9 cellular contexts compared by ENCODE assay signal in genomic region chr7:131235489-131236317, GRCh38.
A peak's percentile ranks its signal among the peaks of the same experiment; 100 is the strongest.
DNase-seq lines count a peak whose midpoint lies in the region; ATAC-seq and TF ChIP-seq lines count a peak whose summit lies in the region.
"Had no signal": no experiment of that assay in that cellular context is flagged by ENCODE, and none has a peak within 500 bp of the region (broad histone marks: within the 10 kb centered on the region; RNA-seq: fewer than 3 reads in every experiment).

No MANE protein-coding gene starts in this region.

- H4K20me1 ChIP-seq in osteoblast (ENCODE audit: insufficient read depth, low read length) = no peaks in the 10 kb centered on the region

- H3K27me3 ChIP-seq in endodermal cell (ENCODE audit: control insufficient read depth, insufficient read depth, low read length, poor library complexity, severe bottlenecking) (no peaks in the 10 kb centered on the region), osteoblast (ENCODE audit: insufficient read depth, low read length) (no peaks in the 10 kb centered on the region)

- peaks cover 8% of the 10 kb centered on the region for H3K36me3 Mint-ChIP-seq in activated CD8-positive, alpha-beta memory T cell treated with anti-CD3 and anti-CD28 coated beads, Interleukin-2, amount 10 ng/mL, durations not matched to agents 7 days and 5 days
- H3K36me3 Mint-ChIP-seq in endodermal cell (ENCODE audit: low read depth) = no peaks in the 10 kb centered on the region

- 74 to 80% methylated on average over 6 to 13 of the region's 13 CpGs for WGBS in endodermal cell (ENCODE audit: insufficient coverage in 1 of 2, insufficient read length in 1 of 2), 2 experiments

- peak; percentile 82 for ATAC-seq in activated CD8-positive, alpha-beta memory T cell treated with anti-CD3 and anti-CD28 coated beads, Interleukin-2, amount 10 ng/mL, durations not matched to agents 7 days and 5 days
- ATAC-seq in GM19467 (IDR thresholded peaks at IDR 0.05; ENCODE audit: unreplicated experiment) = no peak

- H3K4me1 ChIP-seq in endodermal cell (ENCODE audit: control insufficient read depth, insufficient read depth, low read length) = no peaks in the 10 kb centered on the region
- H3K4me1 ChIP-seq in osteoblast (ENCODE audit: insufficient read depth, low read length) = peaks cover 29% of the 10 kb centered on the region

- CTCF ChIA-PET in activated CD8-positive, alpha-beta memory T cell treated with anti-CD3 and anti-CD28 coated beads, Interleukin-2, amount 10 ng/mL, durations not matched to agents 7 days and 5 days (lab: Charles Lee) = interaction anchor here (0.6 to 2.2 kb wide), 5 partner anchors 12 to 274 kb away, joined by 3 to 12 read pairs (median 9); no protein-coding TSS in a partner anchor

- peaks cover 65% of the 10 kb centered on the region for H3K4me1 Mint-ChIP-seq in activated CD8-positive, alpha-beta memory T cell treated with anti-CD3 and anti-CD28 coated beads, Interleukin-2, amount 10 ng/mL, durations not matched to agents 7 days and 5 days
- no peaks in the 10 kb centered on the region for H3K4me1 Mint-ChIP-seq in endodermal cell

- H3K27ac Mint-ChIP-seq in activated CD8-positive, alpha-beta memory T cell treated with anti-CD3 and anti-CD28 coated beads, Interleukin-2, amount 10 ng/mL, durations not matched to agents 7 days and 5 days = peak overlapping the region; percentile 93
- H3K27ac Mint-ChIP-seq in endodermal cell = no peak overlapping the region

- DNase-seq in AG10803 (ENCODE audit: low read depth) (peak; percentile 97), NB4 (ENCODE audit: low read depth) (peak; percentile 56), endodermal cell (peak; percentile 57), osteoblast (ENCODE audit: insufficient read length, low spot score, missing footprints) (peak; percentile 90), ureter (ENCODE audit: low spot score) (peak; percentile 62), NCI-H1694 treated with DMSO at 0.1 percent for 48 hours (lab: John Stamatoyannopoulos, UW) (no peak)
- peak; percentile 92 for DNase-seq in activated CD8-positive, alpha-beta memory T cell treated with anti-CD3 and anti-CD28 coated beads, Interleukin-2, amount 10 ng/mL, durations not matched to agents 7 days and 5 days

- no peak overlapping the region for H3K9ac ChIP-seq in endodermal cell (ENCODE audit: extremely low read depth, low read length, poor library complexity, severe bottlenecking)

- H3K4me3 Mint-ChIP-seq in activated CD8-positive, alpha-beta memory T cell treated with anti-CD3 and anti-CD28 coated beads, Interleukin-2, amount 10 ng/mL, durations not matched to agents 7 days and 5 days = peak overlapping the region; percentile 35
- H3K4me3 Mint-ChIP-seq in endodermal cell = no peak overlapping the region
- H3K4me3 Mint-ChIP-seq: neural crest cell had no signal

- H3K27ac ChIP-seq in endodermal cell (ENCODE audit: low read depth, low read length) (no peak overlapping the region), osteoblast (ENCODE audit: low read depth, low read length) (peak overlapping the region; percentile 96)

- H3K36me3 ChIP-seq in endodermal cell (ENCODE audit: control insufficient read depth, insufficient read depth, low read length) (no peaks in the 10 kb centered on the region), osteoblast (ENCODE audit: insufficient read depth, low read length) (no peaks in the 10 kb centered on the region)

- peak overlapping the region; percentile 70 for H2AFZ ChIP-seq in osteoblast (ENCODE audit: low read length)

- H3K27me3 Mint-ChIP-seq in activated CD8-positive, alpha-beta memory T cell treated with anti-CD3 and anti-CD28 coated beads, Interleukin-2, amount 10 ng/mL, durations not matched to agents 7 days and 5 days = no peaks in the 10 kb centered on the region
- no peaks in the 10 kb centered on the region for H3K27me3 Mint-ChIP-seq in endodermal cell (ENCODE audit: insufficient read depth)

- no peak for TF ChIP-seq POLR2A in NB4 (IDR thresholded peaks at IDR 0.05; ENCODE audit: extremely low read depth, insufficient read length)

- peak overlapping the region; percentile 52 for H3K4me2 ChIP-seq in osteoblast (ENCODE audit: insufficient read depth, low read length)

- H3K4me3 ChIP-seq in AG10803 (ENCODE audit: low read length) (no peak overlapping the region), NB4 (ENCODE audit: low read depth, low read length) (no peak overlapping the region), endodermal cell (ENCODE audit: low read length) (no peak overlapping the region), osteoblast (ENCODE audit: insufficient read depth, low read length) (peak overlapping the region; percentile 14)

- no peak for TF ChIP-seq CTCF in AG10803 (conservative IDR thresholded peaks at IDR 0.05; ENCODE audit: low read length)
- TF ChIP-seq CTCF in NB4 (IDR thresholded peaks at IDR 0.05; ENCODE audit: low read depth, low read length) = no peak
- no peak for TF ChIP-seq CTCF in endodermal cell (conservative IDR thresholded peaks at IDR 0.05)
- TF ChIP-seq CTCF in osteoblast (IDR thresholded peaks at IDR 0.05; ENCODE audit: extremely low read depth, low read depth, low read length) = no peak

- no peaks in the 10 kb centered on the region for H3K9me3 ChIP-seq in endodermal cell (ENCODE audit: control insufficient read depth, low read length)
- H3K9me3 ChIP-seq in osteoblast (ENCODE audit: low read depth, low read length) = no peaks in the 10 kb centered on the region

- no peaks in the 10 kb centered on the region for H3K79me2 ChIP-seq in osteoblast (ENCODE audit: insufficient read depth, low read length)

- H3K9me3 Mint-ChIP-seq in activated CD8-positive, alpha-beta memory T cell treated with anti-CD3 and anti-CD28 coated beads, Interleukin-2, amount 10 ng/mL, durations not matched to agents 7 days and 5 days (ENCODE audit: low read depth) = no peaks in the 10 kb centered on the region
- H3K9me3 Mint-ChIP-seq in endodermal cell = peaks cover 3% of the 10 kb centered on the region
